8 cellular contexts compared by ENCODE assay signal in genomic region chr9:137086531-137087408, GRCh38. TPM values are rescaled to one million over a fixed set of nuclear protein-coding genes. Genes with fewer than 3 reads are reported as not detected.
DNase-seq lines count a peak whose midpoint lies in the region; FAIRE-seq and TF ChIP-seq lines count a peak whose summit lies in the region.

MAN1B1 (plus strand) TSS chr9:137086985; CDS start chr9:137087000, 15 bp downstream.

- H3K4me1 ChIP-seq in neuronal stem cell (ENCODE audit: control insufficient read depth in 2 of 2, insufficient read depth in 1 of 2, low read depth in 1 of 2, low read length in 2 of 2): peaks cover 10 to 20% of the 10 kb centered on the region in 2 donors

- FAIRE-seq in frontal cortex (lab: Jason Lieb, UNC): no peak

- no peaks in the 10 kb centered on the region for H3K9me3 ChIP-seq in neuronal stem cell (replicated peaks in 1 of 2; ENCODE audit: control insufficient read depth in 2 of 2, insufficient read depth in 1 of 2, low read depth in 1 of 2, low read length in 2 of 2)

- peak within 1 kb of the TSS; percentile 94 for H3K9ac ChIP-seq in neuronal stem cell (ENCODE audit: low read depth, low read length, poor library complexity)

- peaks cover 3% of the 10 kb centered on the region for H3K79me1 ChIP-seq in neuronal stem cell (ENCODE audit: low read depth, low read length)

- H2AK5ac ChIP-seq in neuronal stem cell (ENCODE audit: low read depth, low read length): peak within 1 kb of the TSS; percentile 75

- H3K18ac ChIP-seq in neuronal stem cell (ENCODE audit: low read length): peak within 1 kb of the TSS; percentile 91

- H3K36me3 Mint-ChIP-seq in activated naive CD4-positive, alpha-beta T cell treated with anti-CD3 and anti-CD28 coated beads for 36 hours (ENCODE audit: low read depth): peaks cover 6% of the 10 kb centered on the region

- H3K27ac Mint-ChIP-seq in activated naive CD4-positive, alpha-beta T cell treated with anti-CD3 and anti-CD28 coated beads for 36 hours: peak within 1 kb of the TSS; percentile 89

- peak within 1 kb of the TSS; percentile 89 for H3K4me3 Mint-ChIP-seq in activated naive CD4-positive, alpha-beta T cell treated with anti-CD3 and anti-CD28 coated beads for 36 hours

- H3K27me3 Mint-ChIP-seq in activated naive CD4-positive, alpha-beta T cell treated with anti-CD3 and anti-CD28 coated beads for 36 hours (ENCODE audit: low read depth): no peaks in the 10 kb centered on the region

- no peaks in the 10 kb centered on the region for H3K9me3 Mint-ChIP-seq in activated naive CD4-positive, alpha-beta T cell treated with anti-CD3 and anti-CD28 coated beads for 36 hours

- peak within 1 kb of the TSS; percentile 65 for H4K8ac ChIP-seq in neuronal stem cell (ENCODE audit: low read depth, low read length)

- peak within 1 kb of the TSS; percentile 87 for H3K14ac ChIP-seq in neuronal stem cell (ENCODE audit: low read length)

- H2BK5ac ChIP-seq in neuronal stem cell (ENCODE audit: low read length): peak within 1 kb of the TSS; percentile 67

- H3K27ac ChIP-seq in neuronal stem cell (replicated peaks; ENCODE audit: low read length): peak within 1 kb of the TSS; percentile 74

- peak within 1 kb of the TSS; percentile 52 for H2BK15ac ChIP-seq in neuronal stem cell (ENCODE audit: low read length)

- intact Hi-C loops in activated naive CD4-positive, alpha-beta T cell treated with anti-CD3 and anti-CD28 coated beads for 36 hours (cut with micrococcal nuclease): loop anchor here (1.0 to 5.0 kb wide), 9 partner anchors 9 to 684 kb away; partner anchors contain the start of genes FBXW5, SAPCD2, SNAPC4 and TMEM141

- WGBS in neuronal stem cell (ENCODE audit: extremely low coverage in 2 of 2, insufficient read length in 2 of 2, insufficient replicate concordance in 1 of 2), 2 donors: no CpG with 5 or more reads among the region's 101 CpGs

- peaks cover 2 to 33% (median 20%) of the 10 kb centered on the region in 3 experiments for H3K27me3 ChIP-seq in neuronal stem cell (ENCODE audit: control insufficient read depth in 3 of 3, insufficient read depth in 3 of 3, low read depth in 1 of 3, low read length in 3 of 3)

- DNase-seq in GM03348 (ENCODE audit: low spot score): peak; percentile 99
- DNase-seq in HFF-Myc (ENCODE audit: extremely low read depth, low read depth): peak; percentile 98
- peak; percentile 99 for DNase-seq in NAMALWA (ENCODE audit: low spot score)
- peak; percentile 99 for DNase-seq in SK-N-DZ (ENCODE audit: low spot score)
- DNase-seq in activated naive CD4-positive, alpha-beta T cell treated with anti-CD3 and anti-CD28 coated beads for 36 hours: peak; percentile 100
- DNase-seq in frontal cortex (ENCODE audit: low spot score in 2 of 2): peak; percentile 97 to 98
- peak; percentile 98 for DNase-seq in neuronal stem cell (ENCODE audit: low spot score)

- H3K4me1 Mint-ChIP-seq in activated naive CD4-positive, alpha-beta T cell treated with anti-CD3 and anti-CD28 coated beads for 36 hours (ENCODE audit: low read depth): peaks cover 36% of the 10 kb centered on the region

- peak within 1 kb of the TSS; percentile 99 for H3K23ac ChIP-seq in neuronal stem cell (ENCODE audit: low read depth, low read length, poor library complexity)

- H4K91ac ChIP-seq in neuronal stem cell (ENCODE audit: low read depth, low read length, poor library complexity): no peak within 1 kb of the TSS

- H3K4ac ChIP-seq in neuronal stem cell (ENCODE audit: low read length): no peak within 1 kb of the TSS

- H2BK12ac ChIP-seq in neuronal stem cell (ENCODE audit: low read length): peak within 1 kb of the TSS; percentile 81

- CTCF ChIA-PET in activated naive CD4-positive, alpha-beta T cell treated with anti-CD3 and anti-CD28 coated beads for 36 hours (lab: Charles Lee): interaction anchor here (0.6 to 3.4 kb wide), 8 partner anchors 9 to 139 kb away, joined by 3 to 28 read pairs (median 5); partner anchors contain the start of genes NPDC1 and UAP1L1

- no peak within 1 kb of the TSS for H2BK120ac ChIP-seq in neuronal stem cell (ENCODE audit: low read depth, low read length)

- peak within 1 kb of the TSS; percentile 97 for H2AFZ ChIP-seq in neuronal stem cell (ENCODE audit: low read length)

- peaks cover 8 to 24% of the 10 kb centered on the region in 2 donors for H3K36me3 ChIP-seq in neuronal stem cell (replicated peaks in 1 of 2; ENCODE audit: control insufficient read depth in 2 of 2, insufficient read depth in 2 of 2, low read length in 2 of 2)

- peak within 1 kb of the TSS; percentile 98 for H3K4me2 ChIP-seq in neuronal stem cell (ENCODE audit: insufficient read depth, low read length, poor library complexity, severe bottlenecking)

- TF ChIP-seq CTCF in HFF-Myc (IDR thresholded peaks at IDR 0.05; ENCODE audit: low read depth, low read length, missing control alignments) (no peak), subcutaneous adipose tissue (IDR thresholded peaks at IDR 0.05; ENCODE audit: low read depth) (no peak)

- H3K4me3 ChIP-seq in HFF-Myc (replicated peaks; ENCODE audit: low read depth, low read length): peak within 1 kb of the TSS; percentile 81
- peak within 1 kb of the TSS; percentile 84 to 86 for H3K4me3 ChIP-seq in neuronal stem cell (ENCODE audit: low read length in 2 of 2)

RNA-seq across cellular contexts. Expression of gene MAN1B1, which starts in this region (rescaled TPM):
- polyA plus RNA-seq in SK-N-DZ (2014; cell fraction: cytosol; rRNA removed): 38.6 and 45.9 TPM in 2 replicates
- 78.8 and 112 TPM in 2 replicates for polyA plus RNA-seq in SK-N-DZ (2014; cell fraction: nucleus; rRNA removed)
- 10 to 100 TPM; 18.7 to 18.9 TPM for total RNA-seq in activated naive CD4-positive, alpha-beta T cell treated with anti-CD3 and anti-CD28 coated beads for 36 hours
- total RNA-seq in frontal cortex (42.0 TPM), subcutaneous adipose tissue (10 to 100 TPM; 19.1 to 61.9 (median 47.8) TPM)
- polyA plus RNA-seq in neuronal stem cell (2013, experiment 1 of 2): 23.6 TPM
- polyA plus RNA-seq in neuronal stem cell (2013, experiment 2 of 2): 22.2 TPM

Comparison
In these comparisons a context has a peak if more than half of its experiments do, and no peak if none do; other contexts are left out.
1. Peak in every context shown above with its lines: DNase-seq, H3K4me3 ChIP-seq and H3K27ac ChIP-seq.